8 cellular contexts compared by ENCODE assay signal in the genomic region with DNA sequence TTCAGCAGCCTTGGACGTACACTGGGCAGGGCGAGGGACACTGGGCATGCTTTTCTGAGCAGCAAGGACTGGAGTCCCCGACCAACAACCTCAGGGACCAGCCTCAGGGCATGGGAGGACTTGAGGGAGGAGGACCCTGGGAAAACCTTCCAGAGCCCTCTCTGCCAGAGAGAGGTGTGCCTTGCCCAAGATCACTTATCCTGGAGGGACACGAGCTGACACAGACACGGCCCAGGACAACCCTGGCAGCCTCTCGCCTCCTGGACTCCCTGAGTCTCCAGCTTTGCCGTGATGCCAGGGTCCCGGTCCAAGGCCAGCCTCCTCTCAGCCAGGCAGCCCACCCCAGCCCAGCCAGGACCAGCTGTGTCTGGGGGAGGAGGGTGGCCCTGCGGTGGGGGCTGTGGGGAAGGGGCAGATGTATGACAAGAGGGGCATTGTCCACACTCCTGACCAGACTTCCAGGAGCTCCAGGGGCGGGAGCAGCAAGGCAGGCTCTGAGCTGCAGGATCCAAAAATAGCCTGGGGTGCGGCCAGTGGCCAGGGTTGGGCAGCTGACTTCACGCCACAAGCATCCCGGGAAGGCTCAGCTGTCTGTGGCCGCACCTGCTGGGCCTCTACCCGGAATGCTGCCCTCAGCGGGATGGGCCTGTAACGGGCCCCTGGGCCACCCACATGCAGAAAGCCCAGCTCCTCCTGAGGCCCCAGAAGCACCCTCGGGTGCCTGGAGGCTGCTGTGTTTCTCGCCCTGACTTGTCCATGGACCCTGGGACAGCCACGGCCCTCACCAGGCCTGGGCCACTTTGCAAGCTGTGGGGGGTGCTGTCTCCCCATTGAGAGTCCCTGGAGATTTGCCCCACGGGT.
DNase-seq lines count a peak whose midpoint lies in the region; ATAC-seq and TF ChIP-seq lines count a peak whose summit lies in the region.

No MANE protein-coding gene starts in this region.

- H3K9me3 Mint-ChIP-seq in CD4-positive, alpha-beta memory T cell = no peaks in the 10 kb centered on the region

- H3K4me3 ChIP-seq in right atrium auricular region (no peak overlapping the region), retinal pigment epithelial cell (ENCODE audit: low read length) (no peak overlapping the region)
- no peak overlapping the region for H3K4me3 ChIP-seq in CD4-positive, alpha-beta memory T cell (ENCODE audit: low read length in 2 of 2)

- CTCF ChIA-PET in CD4-positive, alpha-beta memory T cell (lab: Charles Lee; ENCODE audit: partially characterized antibody) = no interaction called here

- TF ChIP-seq CTCF in right atrium auricular region (IDR thresholded peaks at IDR 0.05) (no peak), retinal pigment epithelial cell (conservative IDR thresholded peaks at IDR 0.05; ENCODE audit: low read depth, low read length) (peak; percentile 7)

- no peaks in the 10 kb centered on the region for H3K36me3 Mint-ChIP-seq in CD4-positive, alpha-beta memory T cell

- peaks cover 0 to 1% of the 10 kb centered on the region in 2 donors for H3K27me3 Mint-ChIP-seq in CD4-positive, alpha-beta memory T cell

- H3K27me3 ChIP-seq in right atrium auricular region = no peaks in the 10 kb centered on the region
- no peaks in the 10 kb centered on the region for H3K27me3 ChIP-seq in CD4-positive, alpha-beta memory T cell (ENCODE audit: insufficient read depth, low read length)

- H3K36me3 ChIP-seq in right atrium auricular region = no peaks in the 10 kb centered on the region
- no peaks in the 10 kb centered on the region for H3K36me3 ChIP-seq in CD4-positive, alpha-beta memory T cell (ENCODE audit: insufficient read depth, low read length)

- no peaks in the 10 kb centered on the region for H3K4me1 Mint-ChIP-seq in CD4-positive, alpha-beta memory T cell

- no peak overlapping the region for H3K27ac Mint-ChIP-seq in CD4-positive, alpha-beta memory T cell

- H3K9me3 ChIP-seq in right atrium auricular region = no peaks in the 10 kb centered on the region
- H3K9me3 ChIP-seq in CD4-positive, alpha-beta memory T cell (ENCODE audit: control insufficient read depth in 1 of 2, low read length in 2 of 2) = no peaks in the 10 kb centered on the region

- POLR2A ChIA-PET in CD4-positive, alpha-beta memory T cell (lab: Charles Lee; ENCODE audit: partially characterized antibody) = no interaction called here

- H3K4me1 ChIP-seq in right atrium auricular region = peaks cover 0 to 55% of the 10 kb centered on the region in 2 donors
- H3K4me1 ChIP-seq in CD4-positive, alpha-beta memory T cell (ENCODE audit: insufficient read depth, low read length) = no peaks in the 10 kb centered on the region

- H3K27ac ChIP-seq in angular gyrus (ENCODE audit: low read depth, low read length) = peak overlapping the region; percentile 34
- peak overlapping the region; percentile 80 to 96 for H3K27ac ChIP-seq in right atrium auricular region
- H3K27ac ChIP-seq in CD4-positive, alpha-beta memory T cell (ENCODE audit: low read depth, low read length) = no peak overlapping the region

- DNase-seq in ELF-1 (ENCODE audit: low read depth, low spot score) (peak; percentile 76), right atrium auricular region (ENCODE audit: low spot score) (peak; percentile 76), retinal pigment epithelial cell (ENCODE audit: low read depth) (peak; percentile 95), NCI-H345 treated with DMSO at 0.1 percent for 48 hours (lab: John Stamatoyannopoulos, UW; ENCODE audit: unreplicated experiment) (no peak)
- DNase-seq in CD4-positive, alpha-beta memory T cell = no peak

- ATAC-seq in GM18870 (IDR thresholded peaks at IDR 0.05; ENCODE audit: unreplicated experiment) (no peak), GM21723 (IDR thresholded peaks at IDR 0.05; ENCODE audit: unreplicated experiment) (no peak)

- intact Hi-C loops in CD4-positive, alpha-beta memory T cell (cut with micrococcal nuclease) = no loop called here

- no peak overlapping the region for H3K4me3 Mint-ChIP-seq in CD4-positive, alpha-beta memory T cell

Comparison
In these comparisons a context has a peak if more than half of its experiments do, and no peak if none do; other contexts are left out.
1. DNase-seq: peak in ELF-1 (single experiment), right atrium auricular region (single experiment) and retinal pigment epithelial cell (single experiment); none in CD4-positive, alpha-beta memory T cell (0 of 5) and NCI-H345 treated with DMSO at 0.1 percent for 48 hours (single experiment).